In genomic region chr15:63086967-63087366, GRCh38 we compare ENCODE assay signal across 17 cellular contexts.
"Had no signal": no experiment of that assay in that cellular context is flagged by ENCODE, and none has a peak within 500 bp of the region (broad histone marks: within the 10 kb centered on the region; RNA-seq: fewer than 3 reads in every experiment).

No MANE protein-coding gene starts in this region.

- H3K36me3 Mint-ChIP-seq: activated naive CD4-positive, alpha-beta T cell treated with anti-CD3 and anti-CD28 coated beads, Interleukin-2, amount 50 U/mL, for 72 hours; memory B cell; stimulated activated memory B cell treated with anti-CD40 and anti-IgM and Interleukin-4, amounts not matched to agents 10 μg/mL and 1 μg/mL and 100 μg/mL, for 72 hours had no signal

- H3K4me1 Mint-ChIP-seq: stimulated activated memory B cell treated with anti-CD40 and anti-IgM and Interleukin-4, amounts not matched to agents 10 μg/mL and 1 μg/mL and 100 μg/mL, for 72 hours had no signal

- DNase-seq: activated CD4-positive, alpha-beta T cell treated with anti-CD3 and anti-CD28 coated beads, Interleukin-2, amount 50 U/mL, for 4 hours; activated CD4-positive, CD25-positive, alpha-beta regulatory T cell treated with anti-CD3 and anti-CD28 coated beads, Interleukin-2, amount 50 U/mL, for 72 hours; activated T-cell treated with anti-CD3 and anti-CD28 coated beads, Interleukin-2, amount 50 U/mL, for 1 hour; dorsolateral prefrontal cortex; esophagus squamous epithelium; foreskin melanocyte; head of caudate nucleus; left lung; small intestine; tibial artery had no signal

- H3K27ac ChIP-seq: breast epithelium, dorsolateral prefrontal cortex, esophagus squamous epithelium, left lung, right atrium auricular region, tibial artery had no signal

- H3K36me3 ChIP-seq: breast epithelium, esophagus squamous epithelium, left lung, right atrium auricular region, tibial artery had no signal

- H3K27me3 ChIP-seq: breast epithelium, dorsolateral prefrontal cortex, esophagus squamous epithelium, left lung, right atrium auricular region, tibial artery had no signal

- H3K9me3 ChIP-seq: breast epithelium, esophagus squamous epithelium, left lung, right atrium auricular region, tibial artery had no signal

- H3K4me3 ChIP-seq: breast epithelium, dorsolateral prefrontal cortex, esophagus squamous epithelium, left lung, right atrium auricular region, tibial artery had no signal

- H3K4me1 ChIP-seq: breast epithelium, esophagus squamous epithelium had no signal

- H3K4me3 Mint-ChIP-seq: memory B cell; neural crest cell; stimulated activated memory B cell treated with anti-CD40 and anti-IgM and Interleukin-4, amounts not matched to agents 10 μg/mL and 1 μg/mL and 100 μg/mL, for 72 hours; T-helper 2 cell treated with Interferon-gamma antibody and Interleukin-4, amounts not matched to agents 5 μg/mL and 100 μg/mL, for 36 hours had no signal

- H3K27ac Mint-ChIP-seq: activated naive CD4-positive, alpha-beta T cell treated with anti-CD3 and anti-CD28 coated beads, Interleukin-2, amount 50 U/mL, for 72 hours; memory B cell; stimulated activated memory B cell treated with anti-CD40 and anti-IgM and Interleukin-4, amounts not matched to agents 10 μg/mL and 1 μg/mL and 100 μg/mL, for 72 hours; T-helper 2 cell treated with Interferon-gamma antibody and Interleukin-4, amounts not matched to agents 5 μg/mL and 100 μg/mL, for 36 hours had no signal

- H3K9me3 Mint-ChIP-seq: activated naive CD4-positive, alpha-beta T cell treated with anti-CD3 and anti-CD28 coated beads, Interleukin-2, amount 50 U/mL, for 72 hours; memory B cell; neural crest cell; stimulated activated memory B cell treated with anti-CD40 and anti-IgM and Interleukin-4, amounts not matched to agents 10 μg/mL and 1 μg/mL and 100 μg/mL, for 72 hours; T-helper 2 cell treated with Interferon-gamma antibody and Interleukin-4, amounts not matched to agents 5 μg/mL and 100 μg/mL, for 36 hours had no signal
